20 cellular contexts compared by ENCODE assay signal in genomic region chr20:17793986-17794385, GRCh38.
"Had no signal": no experiment of that assay in that cellular context is flagged by ENCODE, and none has a peak within 500 bp of the region (broad histone marks: within the 10 kb centered on the region; RNA-seq: fewer than 3 reads in every experiment).

No MANE protein-coding gene starts in this region.

- DNase-seq: activated CD4-positive, alpha-beta memory T cell treated with anti-CD3 and anti-CD28 coated beads for 36 hours; activated CD4-positive, alpha-beta T cell treated with anti-CD3 and anti-CD28 coated beads for 36 hours; activated CD4-positive, alpha-beta T cell treated with anti-CD3 and anti-CD28 coated beads, Interleukin-2, amount 10 ng/mL, durations not matched to agents 24 days and 14 days; activated CD4-positive, CD25-positive, alpha-beta regulatory T cell; activated CD4-positive, CD25-positive, alpha-beta regulatory T cell treated with anti-CD3 and anti-CD28 coated beads, Interleukin-2, amount 50 U/mL, for 72 hours; activated CD8-positive, alpha-beta memory T cell treated with anti-CD3 and anti-CD28 coated beads, Interleukin-2, amount 10 ng/mL, durations not matched to agents 7 days and 5 days; activated CD8-positive, alpha-beta memory T cell treated with anti-CD3 and anti-CD28 coated beads, Interleukin-2, amount 50 U/mL, for 4 hours; activated CD8-positive, alpha-beta T cell treated with anti-CD3 and anti-CD28 coated beads, Interleukin-2, amount 10 ng/mL, durations not matched to agents 7 days and 5 days; activated effector memory CD4-positive, alpha-beta T cell treated with anti-CD3 and anti-CD28 coated beads, Interleukin-2, amount 50 U/mL, for 16 hours; activated naive CD4-positive, alpha-beta T cell treated with anti-CD3 and anti-CD28 coated beads for 36 hours; activated naive CD8-positive, alpha-beta T cell treated with anti-CD3 and anti-CD28 coated beads for 36 hours; activated naive CD8-positive, alpha-beta T cell treated with anti-CD3 and anti-CD28 coated beads, Interleukin-2, amount 50 U/mL, for 24 hours; activated T-cell treated with anti-CD3 and anti-CD28 coated beads, Interleukin-2, amount 50 U/mL, for 1 hour; activated T-cell treated with anti-CD3 and anti-CD28 coated beads, Interleukin-2, amount 50 U/mL, for 48 hours; effector CD8-positive, alpha-beta T cell; foreskin fibroblast; gastrocnemius medialis; T-helper 2 cell had no signal

- H3K27me3 ChIP-seq: adrenal gland, gastrocnemius medialis had no signal

- ATAC-seq: activated CD4-positive, alpha-beta T cell treated with anti-CD3 and anti-CD28 coated beads for 36 hours; activated CD8-positive, alpha-beta memory T cell treated with anti-CD3 and anti-CD28 coated beads, Interleukin-2, amount 10 ng/mL, durations not matched to agents 7 days and 5 days; activated CD8-positive, alpha-beta T cell treated with anti-CD3 and anti-CD28 coated beads, Interleukin-2, amount 10 ng/mL, durations not matched to agents 7 days and 5 days; activated naive CD8-positive, alpha-beta T cell treated with anti-CD3 and anti-CD28 coated beads, Interleukin-2, amount 50 U/mL, for 24 hours; gastrocnemius medialis had no signal

- H3K27ac ChIP-seq: adrenal gland, epithelial cell of prostate, gastrocnemius medialis had no signal

- H3K9me3 ChIP-seq: adrenal gland, gastrocnemius medialis had no signal

- H3K36me3 ChIP-seq: adrenal gland, gastrocnemius medialis had no signal

- H3K4me3 ChIP-seq: adrenal gland, gastrocnemius medialis had no signal
